Comparison of ENCODE assay signal across 25 cellular contexts in the genomic region with DNA sequence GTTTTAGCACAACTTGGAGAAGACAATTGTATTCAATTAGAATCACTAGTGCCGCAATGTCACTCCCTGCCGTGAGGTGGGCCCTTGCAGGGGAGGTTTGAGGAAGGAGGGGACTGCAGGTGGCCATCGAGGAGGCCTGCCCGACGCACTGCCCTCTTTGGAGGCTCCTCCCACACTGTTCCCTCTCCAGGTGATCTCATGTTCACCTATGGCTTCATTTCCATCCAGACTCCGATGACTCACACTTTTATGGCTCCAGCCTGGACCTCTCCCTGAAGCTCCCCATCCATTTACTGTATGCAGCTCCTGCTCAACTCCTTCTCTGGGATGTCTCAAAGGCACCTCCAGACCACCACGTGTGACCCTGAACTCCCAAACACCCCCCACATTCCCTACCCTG.
A peak's percentile ranks its signal among the peaks of the same experiment; 100 is the strongest.
DNase-seq lines count a peak whose midpoint lies in the region; ATAC-seq, FAIRE-seq and TF ChIP-seq lines count a peak whose summit lies in the region.
"Had no signal": no experiment of that assay in that cellular context is flagged by ENCODE, and none has a peak within 500 bp of the region (broad histone marks: within the 10 kb centered on the region; RNA-seq: fewer than 3 reads in every experiment).

No MANE protein-coding gene starts in this region.

- H4K5ac ChIP-seq in mesendoderm (ENCODE audit: low read length): no peak overlapping the region

- H3K4me3 ChIP-seq in mesendoderm (ENCODE audit: low read length): no peak overlapping the region
- H3K4me3 ChIP-seq: A549, ascending aorta, dorsolateral prefrontal cortex, heart right ventricle, psoas muscle, skin epidermis, testis had no signal

- H2BK15ac ChIP-seq in mesendoderm (replicated peaks; ENCODE audit: low read depth): no peak overlapping the region

- ATAC-seq in WTC11: no peak
- ATAC-seq in GM18502 (IDR thresholded peaks at IDR 0.05; ENCODE audit: poor library complexity, unreplicated experiment): no peak
- ATAC-seq: A549; heart right ventricle; psoas muscle; stimulated activated naive B cell treated with anti-CD40 and anti-IgM and Interleukin-4, amounts not matched to agents 10 μg/mL and 1 μg/mL and 100 μg/mL, for 72 hours had no signal

- peaks cover 15% of the 10 kb centered on the region for H3K27me3 Mint-ChIP-seq in WTC11 (ENCODE audit: low read depth)

- H3K56ac ChIP-seq in mesendoderm (ENCODE audit: low read length): no peak overlapping the region

- H3K79me1 ChIP-seq in mesendoderm (ENCODE audit: low read length): no peaks in the 10 kb centered on the region

- H3K36me3 Mint-ChIP-seq in WTC11: peaks cover 42% of the 10 kb centered on the region
- H3K36me3 Mint-ChIP-seq: activated naive CD8-positive, alpha-beta T cell; stimulated activated naive B cell treated with anti-CD40 and anti-IgM and Interleukin-4, amounts not matched to agents 10 μg/mL and 1 μg/mL and 100 μg/mL, for 72 hours had no signal

- no peaks in the 10 kb centered on the region for H3K79me2 ChIP-seq in mesendoderm (ENCODE audit: control insufficient read depth, insufficient read depth, low read length)

- H3K4me1 Mint-ChIP-seq in WTC11: peaks cover 89% of the 10 kb centered on the region
- H3K4me1 Mint-ChIP-seq: B cell; central memory CD8-positive, alpha-beta T cell; stimulated activated naive B cell treated with anti-CD40 and anti-IgM and Interleukin-4, amounts not matched to agents 10 μg/mL and 1 μg/mL and 100 μg/mL, for 72 hours had no signal

- no peak overlapping the region for H4K8ac ChIP-seq in mesendoderm (ENCODE audit: low read depth, low read length)

- H2BK5ac ChIP-seq in mesendoderm (ENCODE audit: low read length): no peak overlapping the region

- DNase-seq in SIG-M5 treated with dmso at 0.1 percent for 504 hours (lab: John Stamatoyannopoulos, UW; ENCODE audit: unreplicated experiment) (peak; percentile 6), SIG-M5 (lab: John Stamatoyannopoulos, UW) (no peak), WTC11 (ENCODE audit: low spot score) (no peak), mesendoderm (peak; percentile 64), urothelium cell line (ENCODE audit: low spot score) (peak; percentile 23), activated gamma-delta T cell treated with Interleukin-2 at 50 U/mL for 16 hours (no peak), NCI-H2081 (lab: John Stamatoyannopoulos, UW) (no peak)
- DNase-seq: activated CD4-positive, alpha-beta T cell treated with anti-CD3 and anti-CD28 coated beads for 48 hours; heart right ventricle; IMR-90; NCI-H1417 treated with DMSO at 0.1 percent for 48 hours; NCI-H526 treated with DMSO at 0.1 percent for 48 hours; psoas muscle; SHP77 treated with DMSO at 0.1 percent for 48 hours; stimulated activated naive B cell treated with anti-CD40 and anti-IgM and Interleukin-4, amounts not matched to agents 10 μg/mL and 1 μg/mL and 100 μg/mL, for 72 hours; testis had no signal

- H3K4me1 ChIP-seq in mesendoderm (ENCODE audit: control insufficient read depth, low read depth, low read length): no peaks in the 10 kb centered on the region
- H3K4me1 ChIP-seq: A549, ascending aorta, heart right ventricle, psoas muscle, testis had no signal

- H2AK5ac ChIP-seq in mesendoderm (ENCODE audit: low read length): no peak overlapping the region

- H3K9me3 Mint-ChIP-seq in WTC11: peaks cover 33% of the 10 kb centered on the region

- H3K27ac Mint-ChIP-seq in WTC11: peak overlapping the region; percentile 28; the same call in 1 of the 2 replicates
- H3K27ac Mint-ChIP-seq: activated naive CD8-positive, alpha-beta T cell; B cell; stimulated activated naive B cell treated with anti-CD40 and anti-IgM and Interleukin-4, amounts not matched to agents 10 μg/mL and 1 μg/mL and 100 μg/mL, for 72 hours had no signal

- no peak for TF ChIP-seq CTCF in WTC11 (IDR thresholded peaks at IDR 0.05)

- POLR2A ChIA-PET in WTC11 (lab: Charles Lee): no interaction called here

- no peak for FAIRE-seq in urothelium cell line (lab: Jason Lieb, UNC)
- FAIRE-seq: A549 had no signal

- no CpG with 5 or more reads among the region's 7 CpGs for WGBS in mesendoderm (ENCODE audit: extremely low coverage, insufficient coverage, low lambda C conversion rate)

- no peaks in the 10 kb centered on the region for H3K27me3 ChIP-seq in mesendoderm (ENCODE audit: insufficient read depth, low read length, poor library complexity)
- H3K27me3 ChIP-seq: ascending aorta, testis had no signal

- no peak overlapping the region for H3K9ac ChIP-seq in mesendoderm (ENCODE audit: low read length)

- no peak overlapping the region for H3K27ac ChIP-seq in mesendoderm (ENCODE audit: low read depth, low read length)
- H3K27ac ChIP-seq: A549, ascending aorta, dorsolateral prefrontal cortex, epithelial cell of prostate, heart right ventricle, psoas muscle, skin epidermis, testis had no signal

- no peaks in the 10 kb centered on the region for H3K36me3 ChIP-seq in mesendoderm (ENCODE audit: control insufficient read depth, insufficient read depth, low read length)
- H3K36me3 ChIP-seq: ascending aorta, heart right ventricle had no signal

- no peak overlapping the region for H2BK120ac ChIP-seq in mesendoderm (ENCODE audit: low read depth, low read length)

- no peak overlapping the region for H3K4me3 Mint-ChIP-seq in WTC11
- H3K4me3 Mint-ChIP-seq: activated naive CD8-positive, alpha-beta T cell; B cell; central memory CD8-positive, alpha-beta T cell; stimulated activated naive B cell treated with anti-CD40 and anti-IgM and Interleukin-4, amounts not matched to agents 10 μg/mL and 1 μg/mL and 100 μg/mL, for 72 hours had no signal

- no peak overlapping the region for H3K4me2 ChIP-seq in mesendoderm (ENCODE audit: low read length)
- H3K4me2 ChIP-seq: A549 had no signal

- peak overlapping the region; percentile 35 for H3K23ac ChIP-seq in mesendoderm (ENCODE audit: low read length)

- no peak overlapping the region for H3K4ac ChIP-seq in mesendoderm (ENCODE audit: low read depth, low read length)

- CTCF ChIA-PET in WTC11 (lab: Charles Lee): interaction anchor here (1.0 to 1.4 kb wide), 2 partner anchors 38 to 182 kb away, joined by 3 read pairs; no protein-coding TSS in a partner anchor

- H3K18ac ChIP-seq in mesendoderm (ENCODE audit: low read length): no peak overlapping the region

TF ChIP-seq in WTC11, 78 proteins besides CTCF, POLR2A, EP300 and RAD21:
- no peak for TF ChIP-seq E2F5 (CRISPR knock-in tag; IDR thresholded peaks at IDR 0.05)
- TF ChIP-seq GRHL2 (CRISPR knock-in tag; IDR thresholded peaks at IDR 0.05; ENCODE audit: insufficient replicate concordance, severe bottlenecking): no peak
- TF ChIP-seq MAX (CRISPR knock-in tag; IDR thresholded peaks at IDR 0.05): no peak
- TF ChIP-seq, protein P1, sequence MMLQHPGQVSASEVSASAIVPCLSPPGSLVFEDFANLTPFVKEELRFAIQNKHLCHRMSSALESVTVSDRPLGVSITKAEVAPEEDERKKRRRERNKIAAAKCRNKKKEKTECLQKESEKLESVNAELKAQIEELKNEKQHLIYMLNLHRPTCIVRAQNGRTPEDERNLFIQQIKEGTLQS (CRISPR knock-in tag; conservative IDR thresholded peaks at IDR 0.05): no peak
- no peak for TF ChIP-seq EMX1 (CRISPR knock-in tag; IDR thresholded peaks at IDR 0.05)
- no peak for TF ChIP-seq HMGXB4 (CRISPR knock-in tag; IDR thresholded peaks at IDR 0.05)
- TF ChIP-seq, protein P2, sequence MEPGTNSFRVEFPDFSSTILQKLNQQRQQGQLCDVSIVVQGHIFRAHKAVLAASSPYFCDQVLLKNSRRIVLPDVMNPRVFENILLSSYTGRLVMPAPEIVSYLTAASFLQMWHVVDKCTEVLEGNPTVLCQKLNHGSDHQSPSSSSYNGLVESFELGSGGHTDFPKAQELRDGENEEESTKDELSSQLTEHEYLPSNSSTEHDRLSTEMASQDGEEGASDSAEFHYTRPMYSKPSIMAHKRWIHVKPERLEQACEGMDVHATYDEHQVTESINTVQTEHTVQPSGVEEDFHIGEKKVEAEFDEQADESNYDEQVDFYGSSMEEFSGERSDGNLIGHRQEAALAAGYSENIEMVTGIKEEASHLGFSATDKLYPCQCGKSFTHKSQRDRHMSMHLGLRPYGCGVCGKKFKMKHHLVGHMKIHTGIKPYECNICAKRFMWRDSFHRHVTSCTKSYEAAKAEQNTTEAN (CRISPR knock-in tag; IDR thresholded peaks at IDR 0.05): no peak

Comparison
In these comparisons a context has a peak if more than half of its experiments do, and no peak if none do; other contexts are left out.
1. DNase-seq: peak in SIG-M5 treated with dmso at 0.1 percent for 504 hours (single experiment), mesendoderm (single experiment) and urothelium cell line (single experiment); none in SIG-M5 (single experiment), WTC11 (single experiment), activated gamma-delta T cell treated with Interleukin-2 at 50 U/mL for 16 hours (single experiment) and NCI-H2081 (0 of 2).